ENCODE assay signal across 7 cellular contexts in the genomic region with DNA sequence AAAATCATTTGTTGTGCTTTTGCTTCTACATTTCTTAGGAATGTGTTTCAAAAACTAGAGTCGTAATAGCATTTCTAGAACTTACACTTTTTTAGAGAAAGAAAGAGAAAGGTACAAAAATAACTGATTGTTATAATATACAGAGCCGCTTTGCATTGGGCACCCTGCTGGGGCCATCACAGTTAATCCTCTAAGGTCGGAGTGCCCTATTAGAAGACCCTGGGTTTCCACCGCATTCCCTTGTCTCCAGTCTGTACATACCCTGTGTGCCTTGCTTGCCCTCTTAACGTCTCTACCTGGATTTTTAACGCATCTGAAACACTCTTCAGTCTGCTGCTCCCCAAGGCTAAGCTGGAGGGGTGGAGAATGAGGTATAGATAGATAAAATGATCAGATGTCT. TPM values are rescaled to one million over a fixed set of nuclear protein-coding genes. Genes with fewer than 3 reads are reported as not detected.
A peak's percentile ranks its signal among the peaks of the same experiment; 100 is the strongest.
DNase-seq lines count a peak whose midpoint lies in the region; ATAC-seq and TF ChIP-seq lines count a peak whose summit lies in the region.
"Had no signal": no experiment of that assay in that cellular context is flagged by ENCODE, and none has a peak within 500 bp of the region (broad histone marks: within the 10 kb centered on the region; RNA-seq: fewer than 3 reads in every experiment).

No MANE protein-coding gene starts in this region.

- no peaks in the 10 kb centered on the region for H3K9me3 Mint-ChIP-seq in CD8-positive, alpha-beta T cell
- no peaks in the 10 kb centered on the region for H3K9me3 Mint-ChIP-seq in immature natural killer cell
- no peaks in the 10 kb centered on the region for H3K9me3 Mint-ChIP-seq in activated CD4-positive, alpha-beta T cell treated with anti-CD3 and anti-CD28 coated beads, Interleukin-2, amount 10 ng/mL, durations not matched to agents 24 days and 14 days

- peak overlapping the region; percentile 71 for H3K4me3 Mint-ChIP-seq in CD8-positive, alpha-beta T cell
- H3K4me3 Mint-ChIP-seq in immature natural killer cell: peak overlapping the region; percentile 5 to 69 (median 33)
- H3K4me3 Mint-ChIP-seq in activated CD4-positive, alpha-beta T cell treated with anti-CD3 and anti-CD28 coated beads, Interleukin-2, amount 10 ng/mL, durations not matched to agents 24 days and 14 days: no peak overlapping the region

- H4K20me1 ChIP-seq in OCI-LY1 (ENCODE audit: insufficient read depth, low read length): no peaks in the 10 kb centered on the region

- H3K9me2 ChIP-seq in OCI-LY1 (ENCODE audit: low read depth, low read length): no peaks in the 10 kb centered on the region

- H2AFZ ChIP-seq in OCI-LY1 (ENCODE audit: low read length): no peak overlapping the region

- peaks cover 4% of the 10 kb centered on the region for H3K4me1 ChIP-seq in CD8-positive, alpha-beta T cell (ENCODE audit: insufficient read depth, low read length)
- H3K4me1 ChIP-seq in OCI-LY1 (ENCODE audit: insufficient read depth, low read length, severe bottlenecking) (peaks cover 19% of the 10 kb centered on the region), sigmoid colon (peaks cover 0 to 7% (median 0%) of the 10 kb centered on the region in 4 donors)

- TF ChIP-seq EP300 in sigmoid colon (IDR thresholded peaks at IDR 0.05): no peak

- peak overlapping the region; percentile 61; the same call in 1 of the 2 replicates for H3K9ac ChIP-seq in OCI-LY1 (ENCODE audit: low read length)

- intact Hi-C loops in CD8-positive, alpha-beta T cell (cut with DNase I, micrococcal nuclease): no loop called here
- intact Hi-C loops in sigmoid colon (cut with DNase I): no loop called here
- intact Hi-C loops in activated CD4-positive, alpha-beta T cell treated with anti-CD3 and anti-CD28 coated beads, Interleukin-2, amount 10 ng/mL, durations not matched to agents 24 days and 14 days (cut with micrococcal nuclease): loop anchor here (10.0 kb wide), 1 partner anchor 79 kb away; the partner anchor contains the start of gene OCLN

- H3K4me1 Mint-ChIP-seq in CD8-positive, alpha-beta T cell (ENCODE audit: low read depth): peaks cover 6% of the 10 kb centered on the region
- peaks cover 0 to 5% of the 10 kb centered on the region in 2 donors for H3K4me1 Mint-ChIP-seq in immature natural killer cell
- no peaks in the 10 kb centered on the region for H3K4me1 Mint-ChIP-seq in activated CD4-positive, alpha-beta T cell treated with anti-CD3 and anti-CD28 coated beads, Interleukin-2, amount 10 ng/mL, durations not matched to agents 24 days and 14 days

- peak overlapping the region; percentile 64 for H3K4me2 ChIP-seq in OCI-LY1 (ENCODE audit: low read length)

- CTCF ChIA-PET in CD8-positive, alpha-beta T cell (lab: Charles Lee): interaction anchor here (1.2 kb wide), 1 partner anchor 322 kb away, joined by 4 read pairs; the partner anchor contains the start of gene SLC30A5

- no peak overlapping the region for H3K27ac Mint-ChIP-seq in CD8-positive, alpha-beta T cell
- H3K27ac Mint-ChIP-seq in immature natural killer cell: no peak overlapping the region
- H3K27ac Mint-ChIP-seq in activated CD4-positive, alpha-beta T cell treated with anti-CD3 and anti-CD28 coated beads, Interleukin-2, amount 10 ng/mL, durations not matched to agents 24 days and 14 days: no peak overlapping the region

- no peaks in the 10 kb centered on the region for H3K79me2 ChIP-seq in OCI-LY1 (ENCODE audit: insufficient read depth, low read length)

- POLR2A ChIA-PET in CD8-positive, alpha-beta T cell (lab: Charles Lee): no interaction called here

- peaks cover 3% of the 10 kb centered on the region; the same call in 1 of the 2 replicates for H3F3A ChIP-seq in OCI-LY1 (ENCODE audit: insufficient read depth, low read length)

- H3K9me3 ChIP-seq in CD8-positive, alpha-beta T cell (ENCODE audit: low read length): no peaks in the 10 kb centered on the region
- H3K9me3 ChIP-seq in OCI-LY1 (ENCODE audit: low read length): no peaks in the 10 kb centered on the region
- H3K9me3 ChIP-seq in sigmoid colon: no peaks in the 10 kb centered on the region

- no peak overlapping the region for H3K27ac ChIP-seq in CD8-positive, alpha-beta T cell (ENCODE audit: low read depth, low read length)
- H3K27ac ChIP-seq in OCI-LY1 (ENCODE audit: low read depth, low read length, poor library complexity, severe bottlenecking) (no peak overlapping the region), sigmoid colon (no peak overlapping the region)

- H3K27me3 Mint-ChIP-seq in CD8-positive, alpha-beta T cell (ENCODE audit: low read depth): no peaks in the 10 kb centered on the region
- H3K27me3 Mint-ChIP-seq in immature natural killer cell (ENCODE audit: low read depth in 3 of 3): peaks cover 0 to 4% (median 2%) of the 10 kb centered on the region in 3 donors
- H3K27me3 Mint-ChIP-seq in activated CD4-positive, alpha-beta T cell treated with anti-CD3 and anti-CD28 coated beads, Interleukin-2, amount 10 ng/mL, durations not matched to agents 24 days and 14 days: peaks cover 2% of the 10 kb centered on the region

- TF ChIP-seq CTCF in CD8-positive, alpha-beta T cell (IDR thresholded peaks at IDR 0.05): no peak
- TF ChIP-seq CTCF in OCI-LY1 (IDR thresholded peaks at IDR 0.05; ENCODE audit: low read length) (no peak), sigmoid colon (IDR thresholded peaks at IDR 0.05) (no peak)

- TF ChIP-seq POLR2A in sigmoid colon (IDR thresholded peaks at IDR 0.05): no peak

- no peaks in the 10 kb centered on the region for H3K36me3 ChIP-seq in CD8-positive, alpha-beta T cell (ENCODE audit: insufficient read depth, low read length)
- H3K36me3 ChIP-seq in OCI-LY1 (ENCODE audit: insufficient read depth, low read length) (peaks cover 18% of the 10 kb centered on the region; the same call in 1 of the 2 replicates), sigmoid colon (peaks cover 0 to 31% (median 4%) of the 10 kb centered on the region in 4 donors)

- no peak for ATAC-seq in CD8-positive, alpha-beta T cell
- ATAC-seq in HG03460 (IDR thresholded peaks at IDR 0.05; ENCODE audit: unreplicated experiment): no peak

- WGBS in sigmoid colon, 2 donors: 20 to 75% methylated on average over 6 of the region's 6 CpGs

- DNase-seq in CD8-positive, alpha-beta T cell: no peak
- DNase-seq in immature natural killer cell (no peak), sigmoid colon (no peak)
- DNase-seq in activated CD4-positive, alpha-beta T cell treated with anti-CD3 and anti-CD28 coated beads, Interleukin-2, amount 10 ng/mL, durations not matched to agents 24 days and 14 days: no peak
- DNase-seq: EL had no signal

- no peak overlapping the region for H3K4me3 ChIP-seq in CD8-positive, alpha-beta T cell (ENCODE audit: low read depth, low read length)
- peak overlapping the region; percentile 71 for H3K4me3 ChIP-seq in OCI-LY1 (ENCODE audit: low read depth, low read length, poor library complexity, severe bottlenecking)
- no peak overlapping the region for H3K4me3 ChIP-seq in sigmoid colon

- peaks cover 19% of the 10 kb centered on the region for H3K36me3 Mint-ChIP-seq in CD8-positive, alpha-beta T cell
- peaks cover 16 to 27% (median 24%) of the 10 kb centered on the region in 3 donors for H3K36me3 Mint-ChIP-seq in immature natural killer cell
- H3K36me3 Mint-ChIP-seq in activated CD4-positive, alpha-beta T cell treated with anti-CD3 and anti-CD28 coated beads, Interleukin-2, amount 10 ng/mL, durations not matched to agents 24 days and 14 days (ENCODE audit: low read depth): peaks cover 15% of the 10 kb centered on the region

- H3K27me3 ChIP-seq in CD8-positive, alpha-beta T cell (ENCODE audit: insufficient read depth, low read length): no peaks in the 10 kb centered on the region
- H3K27me3 ChIP-seq in OCI-LY1 (ENCODE audit: insufficient read depth, low read length) (no peaks in the 10 kb centered on the region), sigmoid colon (peaks cover 0 to 4% (median 0%) of the 10 kb centered on the region in 3 donors)

RNA-seq across cellular contexts. Expression of gene MARVELD2, which starts 1.3 kb away (rescaled TPM):
- total RNA-seq in CD8-positive, alpha-beta T cell: under 1 TPM; 0.16 to 0.22 TPM
- polyA plus RNA-seq in immature natural killer cell: not detected
- total RNA-seq in sigmoid colon: under 1 TPM in 3 of 4 donors, not detected in 1; 0.28 to 0.49 (median 0.36) TPM
- polyA plus RNA-seq in sigmoid colon: 1 to 10 TPM; 4.2 to 9.7 (median 5.8) TPM
- total RNA-seq in activated CD4-positive, alpha-beta T cell treated with anti-CD3 and anti-CD28 coated beads, Interleukin-2, amount 10 ng/mL, durations not matched to agents 24 days and 14 days: 0.26 and 0.36 TPM in 2 replicates

RNA-seq across cellular contexts. Expression of gene RAD17, which starts 46.6 kb away (rescaled TPM):
- total RNA-seq in CD8-positive, alpha-beta T cell: 10 to 100 TPM; 19.5 to 22.2 TPM
- 10 to 100 TPM; 15.1 to 23.3 (median 23.1) TPM for polyA plus RNA-seq in immature natural killer cell
- total RNA-seq in sigmoid colon: 10 to 100 TPM; 18.3 to 25.3 (median 19.5) TPM
- polyA plus RNA-seq in sigmoid colon: 10 to 100 TPM; 13.1 to 16.9 (median 13.2) TPM
- 22.7 and 26.8 TPM in 2 replicates for total RNA-seq in activated CD4-positive, alpha-beta T cell treated with anti-CD3 and anti-CD28 coated beads, Interleukin-2, amount 10 ng/mL, durations not matched to agents 24 days and 14 days

RNA-seq across cellular contexts. Expression of gene AK6, which starts 46.9 kb away (rescaled TPM):
- total RNA-seq in CD8-positive, alpha-beta T cell: 10 to 100 TPM; 10.2 to 12.1 TPM
- polyA plus RNA-seq in immature natural killer cell (10 to 100 TPM; 34.9 to 70.7 (median 52.7) TPM), sigmoid colon (10 to 100 TPM; 36.5 to 51.8 (median 40.2) TPM)
- 10 to 100 TPM; 20.7 to 34.1 (median 28.5) TPM for total RNA-seq in sigmoid colon
- total RNA-seq in activated CD4-positive, alpha-beta T cell treated with anti-CD3 and anti-CD28 coated beads, Interleukin-2, amount 10 ng/mL, durations not matched to agents 24 days and 14 days: 66.7 and 67.0 TPM in 2 replicates

RNA-seq across cellular contexts. Expression of gene TAF9, which starts 46.9 kb away (rescaled TPM):
- total RNA-seq in CD8-positive, alpha-beta T cell: 10 to 100 TPM; 51.3 to 56.6 TPM
- polyA plus RNA-seq in immature natural killer cell: 100 to 1,000 TPM in 1 of 3 donors, 10 to 100 TPM in 2; 63.6 to 102 (median 73.8) TPM
- total RNA-seq in sigmoid colon: 10 to 100 TPM; 33.2 to 52.8 (median 38.6) TPM
- 10 to 100 TPM; 57.4 to 77.9 (median 60.1) TPM for polyA plus RNA-seq in sigmoid colon
- 63.0 and 65.0 TPM in 2 replicates for total RNA-seq in activated CD4-positive, alpha-beta T cell treated with anti-CD3 and anti-CD28 coated beads, Interleukin-2, amount 10 ng/mL, durations not matched to agents 24 days and 14 days
